7 cellular contexts compared by ENCODE assay signal in genomic region chr16:709651-710499, GRCh38. TPM values are rescaled to one million over a fixed set of nuclear protein-coding genes. Genes with fewer than 3 reads are reported as not detected.
DNase-seq lines count a peak whose midpoint lies in the region; FAIRE-seq and TF ChIP-seq lines count a peak whose summit lies in the region.

No MANE protein-coding gene starts in this region.

- H3K4ac ChIP-seq in trophoblast cell (ENCODE audit: low read depth, low read length) = no peak overlapping the region

- H3K36me3 ChIP-seq in trophoblast cell (ENCODE audit: control insufficient read depth in 1 of 2, insufficient read depth in 2 of 2, low read length in 2 of 2) = no peaks in the 10 kb centered on the region

- H3K4me3 ChIP-seq in choroid plexus epithelial cell (ENCODE audit: low read depth, low read length) = no peak overlapping the region
- H3K4me3 ChIP-seq in trophoblast cell (ENCODE audit: low read depth, low read length) = no peak overlapping the region

- H2BK5ac ChIP-seq in trophoblast cell (ENCODE audit: low read depth, low read length, poor library complexity) = no peak overlapping the region

- H3K27ac ChIP-seq in trophoblast cell (ENCODE audit: low read depth, low read length) = no peak overlapping the region

- H4K91ac ChIP-seq in trophoblast cell (ENCODE audit: low read depth, low read length) = no peak overlapping the region

- no peak overlapping the region for H3K4me2 ChIP-seq in trophoblast cell (ENCODE audit: low read length)

- H4K12ac ChIP-seq in trophoblast cell (ENCODE audit: low read depth, low read length) = no peak overlapping the region

- peaks cover 19% of the 10 kb centered on the region for H3K27me3 ChIP-seq in trophoblast cell (ENCODE audit: insufficient read depth, low read length)

- no peaks in the 10 kb centered on the region for H3K79me2 ChIP-seq in trophoblast cell (ENCODE audit: control insufficient read depth, insufficient read depth, low read length, poor library complexity)

- TF ChIP-seq CTCF in choroid plexus epithelial cell (conservative IDR thresholded peaks at IDR 0.05; ENCODE audit: low read depth, low read length) = no peak
- TF ChIP-seq CTCF in GM20000 (IDR thresholded peaks at IDR 0.05; ENCODE audit: extremely low read depth, missing control alignments) = no peak

- DNase-seq in H54 (ENCODE audit: insufficient read length, low spot score) (peak; percentile 91), NCI-H2196 treated with DMSO at 0.1 percent for 48 hours (lab: John Stamatoyannopoulos, UW; ENCODE audit: unreplicated experiment) (peak; percentile 84), choroid plexus epithelial cell (ENCODE audit: low read depth) (peak; percentile 90), trophoblast cell (peak; percentile 71 to 72), GM20000 (ENCODE audit: low spot score) (no peak), germinal center (ENCODE audit: low spot score) (no peak)
- DNase-seq in activated CD4-positive, alpha-beta T cell treated with anti-CD3 and anti-CD28 coated beads, Interleukin-2, amount 50 U/mL, for 48 hours = no peak

- H3K23ac ChIP-seq in trophoblast cell (ENCODE audit: low read length) = no peak overlapping the region

- no peak overlapping the region for H2AFZ ChIP-seq in trophoblast cell (ENCODE audit: insufficient read depth, low read length, poor library complexity)

- H3K79me1 ChIP-seq in trophoblast cell (ENCODE audit: low read length) = peaks cover 2% of the 10 kb centered on the region

- no peak overlapping the region for H2BK12ac ChIP-seq in trophoblast cell (ENCODE audit: low read length)

- no peak overlapping the region for H2AK5ac ChIP-seq in trophoblast cell (ENCODE audit: low read length)

- no peak for FAIRE-seq in H54 (lab: Jason Lieb, UNC)

- no peak overlapping the region for H3K14ac ChIP-seq in trophoblast cell (ENCODE audit: low read length)

- no peak for TF ChIP-seq POLR2A in H54 (IDR thresholded peaks at IDR 0.05; ENCODE audit: low read depth, low read length)

- no peak overlapping the region for H3K9ac ChIP-seq in trophoblast cell (ENCODE audit: low read length)

- H2BK120ac ChIP-seq in trophoblast cell (ENCODE audit: insufficient read depth, low read length, poor library complexity) = no peak overlapping the region

- peaks cover 12% of the 10 kb centered on the region for H3K9me3 ChIP-seq in trophoblast cell (ENCODE audit: insufficient read depth, low read depth, low read length)

- no peak overlapping the region for H3K18ac ChIP-seq in trophoblast cell (ENCODE audit: low read length)

- no peak overlapping the region for H4K8ac ChIP-seq in trophoblast cell (ENCODE audit: low read depth, low read length)

- WGBS in trophoblast cell (ENCODE audit: extremely low coverage, insufficient coverage, insufficient read length) = no CpG with 5 or more reads among the region's 29 CpGs

- H3K4me1 ChIP-seq in trophoblast cell (ENCODE audit: control insufficient read depth in 1 of 2, insufficient read depth in 2 of 2, low read length in 2 of 2) = peaks cover 12 to 13% of the 10 kb centered on the region in 2 experiments

RNA-seq across cellular contexts. Expression of gene FBXL16, which starts 4.3 kb away (rescaled TPM):
- polyA plus RNA-seq in trophoblast cell (2013) = 0.81 and 0.83 TPM in 2 replicates

RNA-seq across cellular contexts. Expression of gene METRN, which starts 5.0 kb away (rescaled TPM):
- polyA plus RNA-seq in trophoblast cell (2013) = 5.9 and 6.1 TPM in 2 replicates

RNA-seq across cellular contexts. Expression of gene ANTKMT, which starts 11.1 kb away (rescaled TPM):
- 17.0 and 18.0 TPM in 2 replicates for polyA plus RNA-seq in trophoblast cell (2013)

RNA-seq across cellular contexts. Expression of gene CCDC78, which starts 16.4 kb away (rescaled TPM):
- polyA plus RNA-seq in trophoblast cell (2013) = 0.86 and 1.3 TPM in 2 replicates

RNA-seq across cellular contexts. Expression of gene HAGHL, which starts 17.0 kb away (rescaled TPM):
- polyA plus RNA-seq in trophoblast cell (2013) = 1.9 and 2.3 TPM in 2 replicates

Comparison
In these comparisons a context has a peak if more than half of its experiments do, and no peak if none do; other contexts are left out.
1. DNase-seq: peak in H54 (single experiment), NCI-H2196 treated with DMSO at 0.1 percent for 48 hours (single experiment), choroid plexus epithelial cell (single experiment) and trophoblast cell (2 of 2); none in GM20000 (single experiment), activated CD4-positive, alpha-beta T cell treated with anti-CD3 and anti-CD28 coated beads, Interleukin-2, amount 50 U/mL, for 48 hours (0 of 2) and germinal center (single experiment).